1 cellular context compared by ENCODE assay signal in the genomic region with DNA sequence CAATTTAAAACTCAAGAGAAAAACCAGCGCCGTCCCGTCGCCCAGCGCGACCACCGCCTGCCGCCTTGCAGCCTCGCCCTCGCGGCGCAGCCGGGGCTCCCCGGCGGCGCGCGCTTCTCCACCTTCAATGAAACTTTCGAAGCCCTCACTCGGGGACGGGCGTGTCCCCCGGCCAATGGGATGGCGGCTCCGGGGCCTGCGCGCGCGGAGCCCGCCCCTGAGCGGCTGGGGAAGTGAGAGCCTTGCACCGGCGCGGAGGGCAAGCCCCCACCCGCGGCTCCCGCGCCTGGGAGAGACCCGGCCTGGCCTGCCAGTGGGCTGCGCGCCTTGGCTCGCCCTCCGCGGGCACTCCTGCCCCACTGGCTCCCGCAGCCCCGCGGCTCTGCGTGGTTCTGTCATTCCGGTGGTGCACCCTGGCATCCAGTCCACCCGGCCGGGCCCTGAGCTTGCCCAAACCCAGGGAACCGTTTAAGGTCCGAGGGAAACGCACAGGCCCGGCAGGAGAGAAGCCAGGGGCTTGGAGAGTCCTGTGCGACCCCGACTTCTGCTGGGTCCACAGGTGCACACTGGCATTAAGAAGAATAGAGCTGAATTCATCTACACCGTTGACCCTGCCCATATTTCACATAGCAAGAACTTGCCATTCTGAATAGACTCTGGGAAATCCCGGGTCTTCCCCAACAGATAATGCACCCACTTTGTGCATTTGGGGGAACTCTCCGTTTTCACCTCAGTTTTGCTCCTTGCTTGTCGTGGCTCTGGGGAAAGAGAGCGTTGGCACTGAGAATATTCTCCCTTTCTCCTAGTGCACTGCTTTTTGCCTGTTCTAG.
TF ChIP-seq lines count a peak whose summit lies in the region.

TSS of gene PIEZO2 (minus strand) at position 129 of the 830 bp plus-strand sequence. CDS start 981 bp downstream, outside the sequence.

TF ChIP-seq in H1, 55 proteins besides CTCF, POLR2A, EP300 and RAD21 (continued from another document):
- TF ChIP-seq GABPA (IDR thresholded peaks at IDR 0.05; ENCODE audit: borderline replicate concordance, insufficient read depth, low read length): peak; percentile 43; the same call in 1 of the 2 replicates
- no peak for TF ChIP-seq NANOG (IDR thresholded peaks at IDR 0.05; ENCODE audit: insufficient read depth, low read depth, low read length, poor library complexity, severe bottlenecking)
- TF ChIP-seq CTBP2 (IDR thresholded peaks at IDR 0.05; ENCODE audit: borderline replicate concordance, insufficient read depth, insufficient read length, low read length): no peak
- peak; percentile 60 for TF ChIP-seq MAX (IDR thresholded peaks at IDR 0.05)
- TF ChIP-seq CEBPB (IDR thresholded peaks at IDR 0.05; ENCODE audit: low read depth, low read length): no peak
- TF ChIP-seq MAFK (IDR thresholded peaks at IDR 0.05; ENCODE audit: low read depth, low read length): no peak
- no peak for TF ChIP-seq SUZ12 (IDR thresholded peaks at IDR 0.05; ENCODE audit: low read length)
- no peak for TF ChIP-seq SIX5 (IDR thresholded peaks at IDR 0.05; ENCODE audit: low read depth, low read length)
- TF ChIP-seq USF2 (IDR thresholded peaks at IDR 0.05; ENCODE audit: low read length): no peak
- TF ChIP-seq NRF1 (IDR thresholded peaks at IDR 0.05; ENCODE audit: low read depth, low read length): peak; percentile 14; the same call in 1 of the 2 replicates
- peak; percentile 29 for TF ChIP-seq ASH2L (IDR thresholded peaks at IDR 0.05; ENCODE audit: low read length)
- TF ChIP-seq JUND (IDR thresholded peaks at IDR 0.05; ENCODE audit: low read length): no peak
- TF ChIP-seq TCF12 (IDR thresholded peaks at IDR 0.05; ENCODE audit: low read depth, low read length): no peak
- no peak for TF ChIP-seq KDM1A (IDR thresholded peaks at IDR 0.05; ENCODE audit: borderline replicate concordance, low read length)
- no peak for TF ChIP-seq SP1 (IDR thresholded peaks at IDR 0.05; ENCODE audit: low read depth, low read length)
- TF ChIP-seq E2F6 (IDR thresholded peaks at IDR 0.05): peak; percentile 82
- TF ChIP-seq SP2 (IDR thresholded peaks at IDR 0.05; ENCODE audit: low read length): peak; percentile 14; the same call in 1 of the 2 replicates
- TF ChIP-seq PHF8 (conservative IDR thresholded peaks at IDR 0.05; ENCODE audit: low read depth, low read length): 0 out of 2 replicates have a peak, but pooled peaks have one; percentile 9
- TF ChIP-seq GTF2F1 (IDR thresholded peaks at IDR 0.05; ENCODE audit: borderline replicate concordance, low read depth, low read length): no peak
- TF ChIP-seq TAF1 (IDR thresholded peaks at IDR 0.05; ENCODE audit: low read depth, low read length): no peak
- TF ChIP-seq SAP30 (IDR thresholded peaks at IDR 0.05; ENCODE audit: insufficient read depth, insufficient replicate concordance, low read length): no peak
- TF ChIP-seq HDAC2 (IDR thresholded peaks at IDR 0.05; ENCODE audit: borderline replicate concordance in 1 of 2, low read depth in 2 of 2, low read length in 2 of 2): peak in 1 of 2 experiments; percentile 85; a peak in 1 of 4 replicates
- TF ChIP-seq SIRT6 (IDR thresholded peaks at IDR 0.05; ENCODE audit: low read length): no peak
- no peak for TF ChIP-seq BACH1 (IDR thresholded peaks at IDR 0.05; ENCODE audit: low read length)
